1 cellular context compared by ENCODE assay signal in genomic region chr1:166859597-166859996, GRCh38.
A peak's percentile ranks its signal among the peaks of the same experiment; 100 is the strongest.
TF ChIP-seq lines count a peak whose summit lies in the region.

No MANE protein-coding gene starts in this region.

TF ChIP-seq in GM12878, 131 proteins besides CTCF, POLR2A, EP300 and RAD21:
- TF ChIP-seq BHLHE40 (IDR thresholded peaks at IDR 0.05; ENCODE audit: borderline replicate concordance in 1 of 2, low read depth in 2 of 2, low read length in 1 of 2): no peak
- TF ChIP-seq SPI1 (IDR thresholded peaks at IDR 0.05; ENCODE audit: borderline replicate concordance, insufficient read depth, low read depth, low read length): peak; percentile 11; the same call in 1 of the 2 replicates
- TF ChIP-seq, protein P1, sequence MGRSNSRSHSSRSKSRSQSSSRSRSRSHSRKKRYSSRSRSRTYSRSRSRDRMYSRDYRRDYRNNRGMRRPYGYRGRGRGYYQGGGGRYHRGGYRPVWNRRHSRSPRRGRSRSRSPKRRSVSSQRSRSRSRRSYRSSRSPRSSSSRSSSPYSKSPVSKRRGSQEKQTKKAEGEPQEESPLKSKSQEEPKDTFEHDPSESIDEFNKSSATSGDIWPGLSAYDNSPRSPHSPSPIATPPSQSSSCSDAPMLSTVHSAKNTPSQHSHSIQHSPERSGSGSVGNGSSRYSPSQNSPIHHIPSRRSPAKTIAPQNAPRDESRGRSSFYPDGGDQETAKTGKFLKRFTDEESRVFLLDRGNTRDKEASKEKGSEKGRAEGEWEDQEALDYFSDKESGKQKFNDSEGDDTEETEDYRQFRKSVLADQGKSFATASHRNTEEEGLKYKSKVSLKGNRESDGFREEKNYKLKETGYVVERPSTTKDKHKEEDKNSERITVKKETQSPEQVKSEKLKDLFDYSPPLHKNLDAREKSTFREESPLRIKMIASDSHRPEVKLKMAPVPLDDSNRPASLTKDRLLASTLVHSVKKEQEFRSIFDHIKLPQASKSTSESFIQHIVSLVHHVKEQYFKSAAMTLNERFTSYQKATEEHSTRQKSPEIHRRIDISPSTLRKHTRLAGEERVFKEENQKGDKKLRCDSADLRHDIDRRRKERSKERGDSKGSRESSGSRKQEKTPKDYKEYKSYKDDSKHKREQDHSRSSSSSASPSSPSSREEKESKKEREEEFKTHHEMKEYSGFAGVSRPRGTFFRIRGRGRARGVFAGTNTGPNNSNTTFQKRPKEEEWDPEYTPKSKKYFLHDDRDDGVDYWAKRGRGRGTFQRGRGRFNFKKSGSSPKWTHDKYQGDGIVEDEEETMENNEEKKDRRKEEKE (IDR thresholded peaks at IDR 0.05): no peak
